11 cellular contexts compared by ENCODE assay signal in genomic region chr2:102070058-102070642, GRCh38.
DNase-seq lines count a peak whose midpoint lies in the region; ATAC-seq and TF ChIP-seq lines count a peak whose summit lies in the region.
"Had no signal": no experiment of that assay in that cellular context is flagged by ENCODE, and none has a peak within 500 bp of the region (broad histone marks: within the 10 kb centered on the region; RNA-seq: fewer than 3 reads in every experiment).

No MANE protein-coding gene starts in this region.

- intact Hi-C loops in lower lobe of right lung (cut with DNase I): no loop called here
- intact Hi-C loops in thyroid gland (cut with DNase I): no loop called here

- TF ChIP-seq CTCF in LNCaP clone FGC (IDR thresholded peaks at IDR 0.05; ENCODE audit: control insufficient read depth, extremely low read depth, insufficient read depth) (peak; percentile 26; the same call in 1 of the 2 replicates), lower lobe of right lung (IDR thresholded peaks at IDR 0.05) (no peak), thyroid gland (IDR thresholded peaks at IDR 0.05) (peak in 4 of 6 experiments; percentile 29 to 55 (median 35)), BE2C (IDR thresholded peaks at IDR 0.05; ENCODE audit: low read depth, low read length) (no peak)

- peak overlapping the region; percentile 81 for H3K27ac ChIP-seq in lower lobe of right lung
- H3K27ac ChIP-seq in thyroid gland: peak overlapping the region; percentile 88 to 94 (median 91)

- H3K9me3 ChIP-seq in lower lobe of right lung (no peaks in the 10 kb centered on the region), thyroid gland (no peaks in the 10 kb centered on the region), BE2C (no peaks in the 10 kb centered on the region)

- TF ChIP-seq POLR2A in erythroblast (IDR thresholded peaks at IDR 0.05; ENCODE audit: low read length) (no peak), thyroid gland (IDR thresholded peaks at IDR 0.05) (peak in 1 of 2 donors; percentile 33)

- WGBS in thyroid gland, 2 donors: 12 to 24% methylated on average over 8 of the region's 8 CpGs

- H3K27me3 ChIP-seq in lower lobe of right lung (ENCODE audit: low read depth): no peaks in the 10 kb centered on the region
- no peaks in the 10 kb centered on the region for H3K27me3 ChIP-seq in thyroid gland
- no peaks in the 10 kb centered on the region for H3K27me3 ChIP-seq in BE2C

- DNase-seq in LNCaP clone FGC (ENCODE audit: low read depth) (peak; percentile 52), erythroblast (lab: John Stamatoyannopoulos, UW) (peak; percentile 52 to 61), lower lobe of right lung (peak; percentile 93), thyroid gland (peak; percentile 98), BE2C (no peak), COLO829 (ENCODE audit: low spot score) (no peak), SHP77 treated with DMSO at 0.1 percent for 48 hours (lab: John Stamatoyannopoulos, UW) (no peak)
- no peak for DNase-seq in activated CD4-positive, alpha-beta T cell treated with anti-CD3 and anti-CD28 coated beads, Interleukin-2, amount 50 U/mL, for 48 hours
- DNase-seq: activated CD8-positive, alpha-beta T cell treated with anti-CD3 and anti-CD28 coated beads, Interleukin-2, amount 10 ng/mL, durations not matched to agents 7 days and 5 days; effector memory CD8-positive, alpha-beta T cell; GOT3 had no signal

- peaks cover 36% of the 10 kb centered on the region for H3K4me1 ChIP-seq in lower lobe of right lung
- peaks cover 22 to 28% of the 10 kb centered on the region in 2 donors for H3K4me1 ChIP-seq in thyroid gland
- H3K4me1 ChIP-seq in BE2C: peaks cover under 1% of the 10 kb centered on the region; the same call in 1 of the 2 replicates

- ATAC-seq in lower lobe of right lung: peak; percentile 94 to 97
- ATAC-seq: activated CD8-positive, alpha-beta T cell treated with anti-CD3 and anti-CD28 coated beads, Interleukin-2, amount 10 ng/mL, durations not matched to agents 7 days and 5 days; effector memory CD8-positive, alpha-beta T cell had no signal

- H3K36me3 ChIP-seq in lower lobe of right lung: no peaks in the 10 kb centered on the region
- no peaks in the 10 kb centered on the region for H3K36me3 ChIP-seq in thyroid gland
- H3K36me3 ChIP-seq in BE2C: no peaks in the 10 kb centered on the region

- no peak overlapping the region for H3K4me3 ChIP-seq in LNCaP clone FGC (ENCODE audit: low read depth, low read length)
- peak overlapping the region; percentile 22 for H3K4me3 ChIP-seq in lower lobe of right lung
- H3K4me3 ChIP-seq in thyroid gland (replicated peaks in 1 of 3): no peak overlapping the region
- H3K4me3 ChIP-seq in BE2C (ENCODE audit: low read depth, low read length): no peak overlapping the region

Comparison
In these comparisons a context has a peak if more than half of its experiments do, and no peak if none do; other contexts are left out.
1. DNase-seq: peak in LNCaP clone FGC (single experiment), erythroblast (2 of 2), lower lobe of right lung (single experiment) and thyroid gland (2 of 2); none in BE2C (single experiment), COLO829 (single experiment), SHP77 treated with DMSO at 0.1 percent for 48 hours (single experiment) and activated CD4-positive, alpha-beta T cell treated with anti-CD3 and anti-CD28 coated beads, Interleukin-2, amount 50 U/mL, for 48 hours (0 of 2).
2. CTCF ChIP-seq: peak in LNCaP clone FGC (single experiment) and thyroid gland (4 of 6); none in lower lobe of right lung (single experiment) and BE2C (single experiment).